Comparison of ENCODE assay signal across 19 cellular contexts in the genomic region with DNA sequence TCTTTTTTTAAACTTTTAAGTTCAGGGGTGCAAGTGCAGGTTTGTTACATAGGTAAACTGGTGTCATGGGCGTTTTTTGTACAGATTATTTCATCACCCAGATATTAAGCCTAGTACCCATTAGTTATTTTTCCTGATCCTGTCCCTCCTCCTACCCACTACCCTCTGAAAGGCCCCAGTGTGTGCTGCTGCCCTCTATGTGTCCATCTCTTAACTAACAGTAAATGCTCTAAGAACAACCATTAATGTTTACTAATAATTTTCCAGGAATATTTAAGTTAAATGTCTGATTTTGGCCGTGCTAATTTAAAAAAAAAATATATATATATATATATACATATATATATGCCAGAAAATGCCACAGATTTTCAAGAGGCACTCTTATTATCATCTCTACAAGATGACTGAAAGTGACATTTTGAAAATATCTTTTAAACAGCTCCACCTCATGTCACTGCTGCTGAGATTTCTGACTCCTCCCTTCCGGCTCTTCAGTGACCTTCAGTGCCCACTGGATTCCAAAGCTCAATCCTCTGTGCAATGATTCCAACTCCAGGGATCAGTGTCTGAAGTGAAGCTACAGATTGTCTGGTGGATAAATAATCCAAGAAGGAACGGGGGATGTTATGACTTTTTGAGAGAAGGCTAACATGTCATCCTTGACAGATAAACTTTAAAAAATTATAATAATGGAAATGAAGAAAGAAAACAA.
"Had no signal": no experiment of that assay in that cellular context is flagged by ENCODE, and none has a peak within 500 bp of the region (broad histone marks: within the 10 kb centered on the region; RNA-seq: fewer than 3 reads in every experiment).

No MANE protein-coding gene starts in this region.

- H3K27me3 Mint-ChIP-seq: activated T-cell treated with anti-CD3 and anti-CD28 coated beads, Interleukin-2, amount 50 U/mL, for 24 hours; progenitor cell of endocrine pancreas; stimulated activated naive CD8-positive, alpha-beta T cell treated with anti-CD3 and anti-CD28 coated beads, Interleukin-15, Interleukin-2, amounts not matched to agents 100 ng/mL and 50 ng/mL, for 24 hours had no signal

- H3K4me1 Mint-ChIP-seq: naive thymus-derived CD4-positive, alpha-beta T cell had no signal

- H3K9me3 ChIP-seq: neutrophil had no signal

- ATAC-seq: activated naive CD4-positive, alpha-beta T cell treated with anti-CD3 and anti-CD28 coated beads, Interleukin-2, amount 50 U/mL, for 72 hours; esophagus mucosa; naive thymus-derived CD4-positive, alpha-beta T cell; sciatic nerve had no signal

- DNase-seq: activated CD4-positive, alpha-beta T cell treated with anti-CD3 and anti-CD28 coated beads, Interleukin-2, amount 50 U/mL, for 4 hours; activated CD4-positive, CD25-positive, alpha-beta regulatory T cell treated with anti-CD3 and anti-CD28 coated beads, Interleukin-2, amount 50 U/mL, for 72 hours; activated effector memory CD4-positive, alpha-beta T cell treated with anti-CD3 and anti-CD28 coated beads, Interleukin-2, amount 50 U/mL, for 16 hours; activated T-cell treated with anti-CD3 and anti-CD28 coated beads, Interleukin-2, amount 50 U/mL, for 24 hours; amygdala; brain microvascular endothelial cell; glutamatergic neuron; islet precursor cell; midbrain; naive thymus-derived CD4-positive, alpha-beta T cell; stimulated activated CD4-positive, alpha-beta T cell treated with anti-CD3 and anti-CD28 coated beads, Interleukin-4, amount 100 ng/mL, for 24 hours; T-helper 2 cell had no signal

- H3K27ac ChIP-seq: brain microvascular endothelial cell, neutrophil had no signal

- H3K36me3 ChIP-seq: brain microvascular endothelial cell, neutrophil had no signal

- H3K4me3 Mint-ChIP-seq: activated T-cell treated with anti-CD3 and anti-CD28 coated beads, Interleukin-2, amount 50 U/mL, for 24 hours; naive thymus-derived CD4-positive, alpha-beta T cell; stimulated activated naive CD8-positive, alpha-beta T cell treated with anti-CD3 and anti-CD28 coated beads, Interleukin-15, Interleukin-2, amounts not matched to agents 100 ng/mL and 50 ng/mL, for 24 hours had no signal

- H3K36me3 Mint-ChIP-seq: activated naive CD4-positive, alpha-beta T cell treated with anti-CD3 and anti-CD28 coated beads, Interleukin-2, amount 50 U/mL, for 72 hours; naive thymus-derived CD4-positive, alpha-beta T cell had no signal

- H3K27ac Mint-ChIP-seq: activated naive CD4-positive, alpha-beta T cell treated with anti-CD3 and anti-CD28 coated beads, Interleukin-2, amount 50 U/mL, for 72 hours; activated T-cell treated with anti-CD3 and anti-CD28 coated beads, Interleukin-2, amount 50 U/mL, for 24 hours; progenitor cell of endocrine pancreas; stimulated activated naive CD8-positive, alpha-beta T cell treated with anti-CD3 and anti-CD28 coated beads, Interleukin-15, Interleukin-2, amounts not matched to agents 100 ng/mL and 50 ng/mL, for 24 hours had no signal

- H3K9me3 Mint-ChIP-seq: activated naive CD4-positive, alpha-beta T cell treated with anti-CD3 and anti-CD28 coated beads, Interleukin-2, amount 50 U/mL, for 72 hours; activated T-cell treated with anti-CD3 and anti-CD28 coated beads, Interleukin-2, amount 50 U/mL, for 24 hours; naive thymus-derived CD4-positive, alpha-beta T cell; stimulated activated naive CD8-positive, alpha-beta T cell treated with anti-CD3 and anti-CD28 coated beads, Interleukin-15, Interleukin-2, amounts not matched to agents 100 ng/mL and 50 ng/mL, for 24 hours had no signal

- H3K27me3 ChIP-seq: brain microvascular endothelial cell, neutrophil had no signal

- H3K4me3 ChIP-seq: lung had no signal
